ENCODE assay signal across 8 cellular contexts in genomic region chr14:76961631-76962302, GRCh38.
DNase-seq lines count a peak whose midpoint lies in the region; ATAC-seq and TF ChIP-seq lines count a peak whose summit lies in the region.

No MANE protein-coding gene starts in this region.

- H3K27ac ChIP-seq in RWPE2 (ENCODE audit: poor library complexity, severe bottlenecking) (peak overlapping the region; percentile 95), gastroesophageal sphincter (peak overlapping the region; percentile 39 to 97 (median 92))

- WGBS in gastroesophageal sphincter (ENCODE audit: low coverage in 1 of 2), 2 donors = 0% methylated on average over 11 to 18 of the region's 24 CpGs

- peak; percentile 84 for ATAC-seq in GM19438 (IDR thresholded peaks at IDR 0.05; ENCODE audit: low read depth, unreplicated experiment)
- peak; percentile 74 for ATAC-seq in HG03558 (IDR thresholded peaks at IDR 0.05; ENCODE audit: extremely low read depth, unreplicated experiment)
- ATAC-seq in RWPE2 (ENCODE audit: low read depth) = peak; percentile 83
- peak; percentile 89 for ATAC-seq in gastroesophageal sphincter

- H3K4me3 ChIP-seq in RWPE2 (ENCODE audit: severe bottlenecking) (peak overlapping the region; percentile 0), gastroesophageal sphincter (peak overlapping the region; percentile 22 to 58)

- peak; percentile 63 for DNase-seq in COLO668 (lab: John Stamatoyannopoulos, UW; ENCODE audit: unreplicated experiment)
- peak; percentile 97 for DNase-seq in RWPE2 (ENCODE audit: low spot score)
- peak; percentile 98 for DNase-seq in activated gamma-delta T cell treated with anti-CD3 and anti-CD28 coated beads, Interleukin-2, amount 50 U/mL, for 16 hours (ENCODE audit: low read depth)
- peak; percentile 28 for DNase-seq in occipital lobe (lab: John Stamatoyannopoulos, UW)
- DNase-seq in superior temporal gyrus (ENCODE audit: extremely low spot score) = peak; percentile 71

- no peaks in the 10 kb centered on the region for H3K9me3 ChIP-seq in RWPE2 (ENCODE audit: severe bottlenecking)
- H3K9me3 ChIP-seq in gastroesophageal sphincter = no peaks in the 10 kb centered on the region

- H3K27me3 ChIP-seq in RWPE2 (ENCODE audit: insufficient read depth, poor library complexity, severe bottlenecking) (no peaks in the 10 kb centered on the region), gastroesophageal sphincter (no peaks in the 10 kb centered on the region)

- no peak for TF ChIP-seq POLR2A in gastroesophageal sphincter (IDR thresholded peaks at IDR 0.05)

- no peaks in the 10 kb centered on the region for H3K36me3 ChIP-seq in RWPE2 (ENCODE audit: low read depth)
- H3K36me3 ChIP-seq in gastroesophageal sphincter = no peaks in the 10 kb centered on the region

- TF ChIP-seq EP300 in gastroesophageal sphincter (IDR thresholded peaks at IDR 0.05) = no peak

- TF ChIP-seq CTCF in RWPE2 (IDR thresholded peaks at IDR 0.05; ENCODE audit: poor library complexity, severe bottlenecking) (no peak), gastroesophageal sphincter (IDR thresholded peaks at IDR 0.05) (no peak)

- H3K4me1 ChIP-seq in RWPE2 (ENCODE audit: insufficient read depth, poor library complexity, severe bottlenecking) (peaks cover 53% of the 10 kb centered on the region), gastroesophageal sphincter (peaks cover 3 to 62% (median 29%) of the 10 kb centered on the region in 3 donors)

Comparison
In these comparisons a context has a peak if more than half of its experiments do, and no peak if none do; other contexts are left out.
1. Peak in every context shown above with its lines: DNase-seq, ATAC-seq, H3K4me3 ChIP-seq and H3K27ac ChIP-seq.
2. DNase-seq: peak in every context shown above with its lines; median percentile 98 in activated gamma-delta T cell treated with anti-CD3 and anti-CD28 coated beads, Interleukin-2, amount 50 U/mL, for 16 hours; 97 in RWPE2; 71 in superior temporal gyrus; 63 in COLO668; 28 in occipital lobe.